ENCODE assay signal across 10 cellular contexts in genomic region chr1:21999645-22000044, GRCh38. TPM values are rescaled to one million over a fixed set of nuclear protein-coding genes. Genes with fewer than 3 reads are reported as not detected.
DNase-seq lines count a peak whose midpoint lies in the region; ATAC-seq, FAIRE-seq and TF ChIP-seq lines count a peak whose summit lies in the region.
"Not testable (repeated sequence)": the region's sequence is repeated elsewhere in the genome, so short reads cannot be mapped to it uniquely, and the experiment has no call there.
"Had no signal": no experiment of that assay in that cellular context is flagged by ENCODE, and none has a peak within 500 bp of the region (broad histone marks: within the 10 kb centered on the region; RNA-seq: fewer than 3 reads in every experiment).

No MANE protein-coding gene starts in this region.

- not testable (repeated sequence) for H3K9me2 ChIP-seq in hepatocyte (replicated peaks; ENCODE audit: insufficient read depth)

- not testable (repeated sequence) for H3K4ac ChIP-seq in trophoblast cell (ENCODE audit: low read depth, low read length)

- peak; percentile 68 for ATAC-seq in K562

- not testable (repeated sequence) for H3K79me2 ChIP-seq in K562 (ENCODE audit: control insufficient read depth, insufficient read depth, low read length); hepatocyte; trophoblast cell (ENCODE audit: control insufficient read depth, insufficient read depth, low read length, poor library complexity)

- DNase-seq in Calu3; K562 (ENCODE audit: extremely low read depth in 1 of 4, low spot score in 3 of 4); hepatocyte (ENCODE audit: low spot score); trophoblast cell: not testable (repeated sequence)
- DNase-seq in NCI-H146 (lab: John Stamatoyannopoulos, UW) (peak; percentile 67), NCI-H82 (lab: John Stamatoyannopoulos, UW) (peak; percentile 14), fibroblast of villous mesenchyme (ENCODE audit: low read depth) (peak; percentile 7)

- H3K14ac ChIP-seq in trophoblast cell (ENCODE audit: low read length) = not testable (repeated sequence)

- H3K4me1 ChIP-seq in K562 (replicated peaks in 1 of 2; ENCODE audit: control insufficient read depth in 2 of 2, insufficient read depth in 2 of 2, low read length in 2 of 2); hepatocyte (ENCODE audit: insufficient read depth); trophoblast cell (ENCODE audit: control insufficient read depth in 1 of 2, insufficient read depth in 2 of 2, low read length in 2 of 2): not testable (repeated sequence)

- not testable (repeated sequence) for H4K8ac ChIP-seq in trophoblast cell (ENCODE audit: low read depth, low read length)

- not testable (repeated sequence) for H4K12ac ChIP-seq in trophoblast cell (ENCODE audit: low read depth, low read length)

- H4K91ac ChIP-seq in trophoblast cell (ENCODE audit: low read depth, low read length) = peak overlapping the region; percentile 14

- TF ChIP-seq EP300 in K562 (IDR thresholded peaks at IDR 0.05; ENCODE audit: low read length) = not testable (repeated sequence)

- H3K4me1 Mint-ChIP-seq in Calu3 (ENCODE audit: low read depth, unreplicated experiment) = peaks cover 27% of the 10 kb centered on the region

- not testable (repeated sequence) for H2AK5ac ChIP-seq in trophoblast cell (ENCODE audit: low read length)

- not testable (repeated sequence) for H3K4me3 ChIP-seq in K562; fibroblast of villous mesenchyme (ENCODE audit: low read depth, low read length); hepatocyte; trophoblast cell (ENCODE audit: low read depth, low read length)

- in situ Hi-C loops in K562 (cut with MboI) = not testable (repeated sequence)

- not testable (repeated sequence) for H3K23ac ChIP-seq in trophoblast cell (ENCODE audit: low read length)

- not testable (repeated sequence) for H3K9ac ChIP-seq in K562 (ENCODE audit: insufficient read depth in 1 of 2, low read depth in 2 of 2, low read length in 2 of 2); trophoblast cell (ENCODE audit: low read length)

- H3K18ac ChIP-seq in trophoblast cell (ENCODE audit: low read length) = not testable (repeated sequence)

- peak overlapping the region; percentile 70 for H3K27ac Mint-ChIP-seq in Calu3 (ENCODE audit: unreplicated experiment)

- not testable (repeated sequence) for H3K9me3 Mint-ChIP-seq in Calu3 (ENCODE audit: low read depth, unreplicated experiment)

- not testable (repeated sequence) for H3K27ac ChIP-seq in K562 (ENCODE audit: extremely low read depth, low read depth, low read length); trophoblast cell (ENCODE audit: low read depth, low read length)
- H3K27ac ChIP-seq in hepatocyte = peak overlapping the region; percentile 58

- peaks cover 4 to 23% of the 10 kb centered on the region in 2 experiments; a peak in 3 of 5 replicates for H3K27me3 ChIP-seq in K562 (ENCODE audit: control insufficient read depth in 2 of 2, insufficient read depth in 2 of 2, low read length in 2 of 2)
- H3K27me3 ChIP-seq in hepatocyte; trophoblast cell (ENCODE audit: insufficient read depth, low read length): not testable (repeated sequence)

- POLR2A ChIA-PET in K562 (lab: Yijun Ruan, JAX) = interaction anchor here (0.9 kb wide), 1 partner anchor 26 kb away, joined by 3 read pairs; no protein-coding TSS in a partner anchor

- H3K4me3 Mint-ChIP-seq in Calu3 (ENCODE audit: low read depth, unreplicated experiment) = not testable (repeated sequence)

- 0% methylated on average over 6 of the region's 7 CpGs for WGBS in K562 (ENCODE audit: insufficient coverage, low coverage, missing lambda C conversion rate)
- 33% methylated on average over 5 of the region's 7 CpGs for WGBS in hepatocyte (ENCODE audit: low lambda C conversion rate, missing lambda C conversion rate)
- no CpG with 5 or more reads among the region's 7 CpGs for WGBS in trophoblast cell (ENCODE audit: extremely low coverage, insufficient coverage, insufficient read length)

- intact Hi-C loops in Calu3 (cut with micrococcal nuclease; ENCODE audit: unreplicated experiment); K562 (cut with micrococcal nuclease): not testable (repeated sequence)

- CTCF ChIA-PET in Calu3 (lab: Charles Lee); K562 (lab: Yijun Ruan, JAX; ENCODE audit: low intra/inter-chr PET ratio): not testable (repeated sequence)

- not testable (repeated sequence) for H3K4me2 ChIP-seq in K562 (ENCODE audit: insufficient read depth, low read length); hepatocyte; trophoblast cell (ENCODE audit: low read length)

- H2BK5ac ChIP-seq in trophoblast cell (ENCODE audit: low read depth, low read length, poor library complexity) = peak overlapping the region; percentile 31

- H3K9me1 ChIP-seq in K562 (ENCODE audit: control insufficient read depth, insufficient read depth, low read length) = not testable (repeated sequence)

- not testable (repeated sequence) for H3K36me3 ChIP-seq in K562 (ENCODE audit: control insufficient read depth, insufficient read depth, low read length); hepatocyte (replicated peaks; ENCODE audit: insufficient read depth, low read depth); trophoblast cell (ENCODE audit: control insufficient read depth in 1 of 2, insufficient read depth in 2 of 2, low read length in 2 of 2)

- peak; percentile 64 for FAIRE-seq in K562 (lab: Jason Lieb, UNC)

- not testable (repeated sequence) for H2BK120ac ChIP-seq in trophoblast cell (ENCODE audit: insufficient read depth, low read length, poor library complexity)

- not testable (repeated sequence) for TF ChIP-seq RAD21 in K562 (CRISPR knock-in tag; conservative IDR thresholded peaks at IDR 0.05 in 1 of 2, IDR thresholded peaks at IDR 0.05 in 1 of 2)

- H3K27me3 Mint-ChIP-seq in Calu3 (ENCODE audit: unreplicated experiment) = not testable (repeated sequence)

- H3K79me1 ChIP-seq in trophoblast cell (ENCODE audit: low read length) = not testable (repeated sequence)

- TF ChIP-seq CTCF in Calu3 (IDR thresholded peaks at IDR 0.05; ENCODE audit: unreplicated experiment); K562 (IDR thresholded peaks at IDR 0.05 in 2 of 3, conservative IDR thresholded peaks at IDR 0.05 in 1 of 3; ENCODE audit: insufficient read depth in 2 of 3, low read depth in 1 of 3, low read length in 3 of 3); fibroblast of villous mesenchyme (IDR thresholded peaks at IDR 0.05; ENCODE audit: insufficient read depth, low read depth, low read length); hepatocyte (IDR thresholded peaks at IDR 0.05; ENCODE audit: poor library complexity): not testable (repeated sequence)

- H3K36me3 Mint-ChIP-seq in Calu3 (ENCODE audit: insufficient read depth, unreplicated experiment) = not testable (repeated sequence)

- not testable (repeated sequence) for H3K9me3 ChIP-seq in K562 (replicated peaks; ENCODE audit: control insufficient read depth, insufficient read depth, low read depth, low read length); hepatocyte (ENCODE audit: low read depth); trophoblast cell (ENCODE audit: insufficient read depth, low read depth, low read length)

- not testable (repeated sequence) for H4K20me1 ChIP-seq in K562 (replicated peaks; ENCODE audit: control insufficient read depth, insufficient read depth, low read length); hepatocyte (ENCODE audit: insufficient read depth, poor library complexity, severe bottlenecking)

- not testable (repeated sequence) for H2AFZ ChIP-seq in K562 (ENCODE audit: low read depth, low read length); hepatocyte; trophoblast cell (ENCODE audit: insufficient read depth, low read length, poor library complexity)

- TF ChIP-seq POLR2A in K562 (conservative IDR thresholded peaks at IDR 0.05) = not testable (repeated sequence)

- not testable (repeated sequence) for H2BK12ac ChIP-seq in trophoblast cell (ENCODE audit: low read length)

- BruUV-seq in Calu3 (replicated peaks; lab: Mats Ljungman, UMichigan); K562 (replicated peaks; lab: Mats Ljungman, UMichigan): not testable (repeated sequence)

RNA-seq across cellular contexts. Expression of gene CELA3A, which starts 1.8 kb away (rescaled TPM):
- total RNA-seq in Calu3 (2022) = not detected in 2 replicates
- total RNA-seq in K562 (2011; cell fraction: chromatin; rRNA removed; ENCODE audit: low replicate concordance) = not detected in 2 replicates
- not detected in 2 replicates for total RNA-seq in K562 (2011; cell fraction: nucleolus; rRNA removed)
- not detected in 2 replicates for total RNA-seq in K562 (2011; cell fraction: nucleoplasm; rRNA removed)
- not detected in 2 replicates for total RNA-seq in K562 (2014; rRNA removed)
- total RNA-seq in K562 (2014; rRNA removed; fragmentation: Illumina TruSeq; extraction: Trizol) = not detected in 2 replicates
- not detected in 2 replicates for total RNA-seq in K562 (2015; rRNA removed; fragmentation: Illumina TruSeq; extraction: Trizol)
- total RNA-seq in K562 (2021) = 5.4 and 5.7 TPM in 2 replicates
- not detected in 2 replicates for polyA plus RNA-seq in K562 (2011; rRNA removed)
- not detected in 2 replicates for polyA plus RNA-seq in K562 (2011; cell fraction: cytosol; rRNA removed)
- not detected in 2 replicates for polyA plus RNA-seq in K562 (2011; cell fraction: nucleus; rRNA removed)
- not detected in 2 replicates for polyA plus RNA-seq in K562 (2012)
- polyA plus RNA-seq in K562 (2014; fragmentation: Illumina TruSeq; extraction: Trizol) = not detected in 2 replicates
- polyA plus RNA-seq in K562 (2014; fragmentation: Nextera tagmentation; extraction: Ambion mirVana) = not detected
- polyA plus RNA-seq in K562 (2014; rRNA removed) = not detected in 2 replicates
- not detected in 2 replicates for polyA minus RNA-seq in K562 (2011; rRNA and poly(A)+ RNA removed)
- polyA minus RNA-seq in K562 (2011; cell fraction: cytosol; rRNA and poly(A)+ RNA removed) = not detected in 2 replicates
- polyA minus RNA-seq in K562 (2011; cell fraction: nucleus; rRNA and poly(A)+ RNA removed) = not detected in 2 replicates
- total RNA-seq in fibroblast of villous mesenchyme = not detected in 2 replicates
- 2.2 TPM in 1 of 2 replicates, not detected in the other for total RNA-seq in hepatocyte
- 0.68 TPM in 1 of 2 replicates, not detected in the other for polyA plus RNA-seq in hepatocyte
- not detected in 2 replicates for polyA plus RNA-seq in trophoblast cell (2013)
- total RNA-seq: Daoy had no signal
- polyA plus RNA-seq: A549, CD14-positive monocyte had no signal

RNA-seq across cellular contexts. Expression of gene CELA3B, which starts 22.8 kb away (rescaled TPM):
- total RNA-seq in Calu3 (2022) = not detected in 2 replicates
- not detected in 2 replicates for total RNA-seq in K562 (2011; cell fraction: chromatin; rRNA removed; ENCODE audit: low replicate concordance)
- not detected in 2 replicates for total RNA-seq in K562 (2011; cell fraction: nucleolus; rRNA removed)
- not detected in 2 replicates for total RNA-seq in K562 (2011; cell fraction: nucleoplasm; rRNA removed)
- total RNA-seq in K562 (2014; rRNA removed) = not detected in 2 replicates
- total RNA-seq in K562 (2014; rRNA removed; fragmentation: Illumina TruSeq; extraction: Trizol) = not detected in 2 replicates
- not detected in 2 replicates for total RNA-seq in K562 (2015; rRNA removed; fragmentation: Illumina TruSeq; extraction: Trizol)
- 3.1 and 3.8 TPM in 2 replicates for total RNA-seq in K562 (2021)
- polyA plus RNA-seq in K562 (2011; rRNA removed) = not detected in 2 replicates
- not detected in 2 replicates for polyA plus RNA-seq in K562 (2011; cell fraction: cytosol; rRNA removed)
- polyA plus RNA-seq in K562 (2011; cell fraction: nucleus; rRNA removed) = not detected in 2 replicates
- polyA plus RNA-seq in K562 (2012) = not detected in 2 replicates
- polyA plus RNA-seq in K562 (2014; fragmentation: Illumina TruSeq; extraction: Trizol) = not detected in 2 replicates
- polyA plus RNA-seq in K562 (2014; fragmentation: Nextera tagmentation; extraction: Ambion mirVana) = not detected
- polyA plus RNA-seq in K562 (2014; rRNA removed) = not detected in 2 replicates
- polyA minus RNA-seq in K562 (2011; rRNA and poly(A)+ RNA removed) = not detected in 2 replicates
- not detected in 2 replicates for polyA minus RNA-seq in K562 (2011; cell fraction: cytosol; rRNA and poly(A)+ RNA removed)
- not detected in 2 replicates for polyA minus RNA-seq in K562 (2011; cell fraction: nucleus; rRNA and poly(A)+ RNA removed)
- not detected in 2 replicates for total RNA-seq in fibroblast of villous mesenchyme
- 0.33 TPM in 1 of 2 replicates, not detected in the other for total RNA-seq in hepatocyte
- not detected in 2 replicates for polyA plus RNA-seq in hepatocyte
- not detected in 2 replicates for polyA plus RNA-seq in trophoblast cell (2013)
- total RNA-seq: Daoy had no signal
- polyA plus RNA-seq: A549, CD14-positive monocyte had no signal

RNA-seq across cellular contexts. Expression of gene CDC42, which starts 52.9 kb away (rescaled TPM):
- 194 and 204 TPM in 2 replicates for total RNA-seq in Calu3 (2022)
- 27.3 and 52.8 TPM in 2 replicates for total RNA-seq in K562 (2011; cell fraction: chromatin; rRNA removed; ENCODE audit: low replicate concordance)
- 16.5 and 16.7 TPM in 2 replicates for total RNA-seq in K562 (2011; cell fraction: nucleolus; rRNA removed)
- 28.4 and 33.8 TPM in 2 replicates for total RNA-seq in K562 (2011; cell fraction: nucleoplasm; rRNA removed)
- 186 and 222 TPM in 2 replicates for total RNA-seq in K562 (2014; rRNA removed)
- total RNA-seq in K562 (2014; rRNA removed; fragmentation: Illumina TruSeq; extraction: Trizol) = 370 and 448 TPM in 2 replicates
- 313 and 336 TPM in 2 replicates for total RNA-seq in K562 (2015; rRNA removed; fragmentation: Illumina TruSeq; extraction: Trizol)
- 242 and 247 TPM in 2 replicates for total RNA-seq in K562 (2021)
- 331 and 398 TPM in 2 replicates for polyA plus RNA-seq in K562 (2011; rRNA removed)
- polyA plus RNA-seq in K562 (2011; cell fraction: cytosol; rRNA removed) = 104 and 188 TPM in 2 replicates
- polyA plus RNA-seq in K562 (2011; cell fraction: nucleus; rRNA removed) = 43.4 and 84.2 TPM in 2 replicates
- 204 and 451 TPM in 2 replicates for polyA plus RNA-seq in K562 (2012)
- polyA plus RNA-seq in K562 (2014; fragmentation: Illumina TruSeq; extraction: Trizol) = 345 and 351 TPM in 2 replicates
- polyA plus RNA-seq in K562 (2014; fragmentation: Nextera tagmentation; extraction: Ambion mirVana) = 100 to 1,000 TPM; 230 to 325 TPM
- polyA plus RNA-seq in K562 (2014; rRNA removed) = 192 and 212 TPM in 2 replicates
- 345 and 401 TPM in 2 replicates for polyA minus RNA-seq in K562 (2011; rRNA and poly(A)+ RNA removed)
- 105 and 170 TPM in 2 replicates for polyA minus RNA-seq in K562 (2011; cell fraction: cytosol; rRNA and poly(A)+ RNA removed)
- 11.2 and 35.4 TPM in 2 replicates for polyA minus RNA-seq in K562 (2011; cell fraction: nucleus; rRNA and poly(A)+ RNA removed)
- total RNA-seq in fibroblast of villous mesenchyme = 348 and 598 TPM in 2 replicates
- 351 and 358 TPM in 2 replicates for total RNA-seq in hepatocyte
- polyA plus RNA-seq in hepatocyte = 48.8 and 69.7 TPM in 2 replicates
- polyA plus RNA-seq in trophoblast cell (2013) = 401 and 431 TPM in 2 replicates
